In the genomic region with DNA sequence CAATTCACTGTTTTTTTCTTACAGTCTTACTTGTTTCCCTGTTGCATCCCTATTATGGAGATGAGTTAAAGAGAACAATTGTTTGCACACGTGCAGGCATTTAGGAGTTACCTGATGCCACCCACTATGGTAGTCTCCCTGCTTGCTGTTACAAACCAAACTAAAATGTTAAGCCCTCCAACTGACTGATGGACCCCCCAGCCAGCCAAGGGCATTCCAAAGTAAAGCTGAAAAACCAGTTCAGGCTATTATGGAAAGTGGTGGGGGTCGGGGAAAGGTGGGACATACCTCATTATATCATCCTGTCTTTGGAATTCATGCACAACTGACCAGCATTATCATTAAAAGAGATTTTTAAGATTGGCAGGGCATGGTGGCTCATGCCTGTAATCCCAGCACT, we compare ENCODE assay signal across 13 cellular contexts. TPM values are rescaled to one million over a fixed set of nuclear protein-coding genes. Genes with fewer than 3 reads are reported as not detected.
A peak's percentile ranks its signal among the peaks of the same experiment; 100 is the strongest.
DNase-seq lines count a peak whose midpoint lies in the region; ATAC-seq, FAIRE-seq and TF ChIP-seq lines count a peak whose summit lies in the region.
"Had no signal": no experiment of that assay in that cellular context is flagged by ENCODE, and none has a peak within 500 bp of the region (broad histone marks: within the 10 kb centered on the region; RNA-seq: fewer than 3 reads in every experiment).

No MANE protein-coding gene starts in this region.

- no peaks in the 10 kb centered on the region for H3F3A ChIP-seq in GM23338 (replicated peaks; ENCODE audit: low read depth)

- in situ Hi-C loops in K562 (cut with MboI) = no loop called here

- no peaks in the 10 kb centered on the region for H3K4me1 ChIP-seq in GM23338 (ENCODE audit: insufficient read depth)
- peaks cover 0 to 4% of the 10 kb centered on the region in 2 experiments; a peak in 2 of 5 replicates for H3K4me1 ChIP-seq in K562 (replicated peaks in 1 of 2; ENCODE audit: control insufficient read depth in 2 of 2, insufficient read depth in 2 of 2, low read length in 2 of 2)
- no peaks in the 10 kb centered on the region for H3K4me1 ChIP-seq in mesendoderm (ENCODE audit: control insufficient read depth, low read depth, low read length)

- TF ChIP-seq POLR2A in K562 (conservative IDR thresholded peaks at IDR 0.05) = no peak

- no peak overlapping the region for H2AK5ac ChIP-seq in mesendoderm (ENCODE audit: low read length)

- no peak overlapping the region for H3K18ac ChIP-seq in mesendoderm (ENCODE audit: low read length)

- no peak overlapping the region for H3K23ac ChIP-seq in mesendoderm (ENCODE audit: low read length)

- no peaks in the 10 kb centered on the region for H3K9me3 ChIP-seq in K562 (replicated peaks; ENCODE audit: control insufficient read depth, insufficient read depth, low read depth, low read length)

- no peak overlapping the region for H3K4me2 ChIP-seq in GM23338
- H3K4me2 ChIP-seq in K562 (ENCODE audit: insufficient read depth, low read length) = no peak overlapping the region
- no peak overlapping the region for H3K4me2 ChIP-seq in mesendoderm (ENCODE audit: low read length)
- H3K4me2 ChIP-seq: BLaER1 treated with 17β-estradiol and CSF1 and Interleukin-3, amounts not matched to agents 10 nM and 100 nM had no signal

- no peaks in the 10 kb centered on the region for H3K79me1 ChIP-seq in mesendoderm (ENCODE audit: low read length)

- H3K36me3 Mint-ChIP-seq in GM23338 (ENCODE audit: low read depth) = no peaks in the 10 kb centered on the region
- H3K36me3 Mint-ChIP-seq: CD4-positive, CD25-positive, alpha-beta regulatory T cell had no signal

- H3K9me3 Mint-ChIP-seq in GM23338 = no peaks in the 10 kb centered on the region

- ATAC-seq in GM23338 (peak; percentile 70), K562 (no peak)
- ATAC-seq: HepG2 had no signal

- H3K36me3 ChIP-seq in GM23338 (ENCODE audit: insufficient read depth) (no peaks in the 10 kb centered on the region), K562 (ENCODE audit: control insufficient read depth, insufficient read depth, low read length) (no peaks in the 10 kb centered on the region), mesendoderm (ENCODE audit: control insufficient read depth, insufficient read depth, low read length) (no peaks in the 10 kb centered on the region)
- H3K36me3 ChIP-seq: BLaER1 treated with 17β-estradiol and CSF1 and Interleukin-3, amounts not matched to agents 10 nM and 100 nM had no signal

- H3K27ac ChIP-seq in GM23338 (ENCODE audit: low read depth) = no peak overlapping the region
- H3K27ac ChIP-seq in K562 (ENCODE audit: extremely low read depth, low read depth, low read length) = no peak overlapping the region
- H3K27ac ChIP-seq in mesendoderm (ENCODE audit: low read depth, low read length) = no peak overlapping the region
- H3K27ac ChIP-seq: BLaER1 treated with 17β-estradiol and CSF1 and Interleukin-3, amounts not matched to agents 10 nM and 100 nM had no signal

- H3K4me3 ChIP-seq in GM23338 = no peak overlapping the region
- no peak overlapping the region for H3K4me3 ChIP-seq in K562
- no peak overlapping the region for H3K4me3 ChIP-seq in mesendoderm (ENCODE audit: low read length)
- H3K4me3 ChIP-seq: BLaER1 treated with 17β-estradiol and CSF1 and Interleukin-3, amounts not matched to agents 10 nM and 100 nM had no signal

- H4K8ac ChIP-seq in mesendoderm (ENCODE audit: low read depth, low read length) = no peak overlapping the region

- no peak for FAIRE-seq in K562 (lab: Jason Lieb, UNC)
- FAIRE-seq: HepG2, HTR-8/SVneo had no signal

- H3K9me2 ChIP-seq in GM23338 (ENCODE audit: insufficient read depth) = no peaks in the 10 kb centered on the region

- no peak for TF ChIP-seq EP300 in K562 (IDR thresholded peaks at IDR 0.05; ENCODE audit: low read length)

- peaks cover 7% of the 10 kb centered on the region; the same call in 2 of the 3 replicates for H3K4me1 Mint-ChIP-seq in GM23338
- H3K4me1 Mint-ChIP-seq: CD4-positive, CD25-positive, alpha-beta regulatory T cell had no signal

- no peak overlapping the region for H3K9ac ChIP-seq in K562 (ENCODE audit: insufficient read depth in 1 of 2, low read depth in 2 of 2, low read length in 2 of 2)
- no peak overlapping the region for H3K9ac ChIP-seq in mesendoderm (ENCODE audit: low read length)
- H3K9ac ChIP-seq: BLaER1 treated with 17β-estradiol and CSF1 and Interleukin-3, amounts not matched to agents 10 nM and 100 nM had no signal

- H2BK120ac ChIP-seq in mesendoderm (ENCODE audit: low read depth, low read length) = no peak overlapping the region

- H2BK15ac ChIP-seq in mesendoderm (replicated peaks; ENCODE audit: low read depth) = no peak overlapping the region

- peak; percentile 27 for DNase-seq in NCI-H510A treated with DMSO at 0.1 percent for 48 hours (lab: John Stamatoyannopoulos, UW)
- no peak for DNase-seq in NCI-H510A (lab: John Stamatoyannopoulos, UW)
- DNase-seq in GM23338 (ENCODE audit: low spot score) = peak; percentile 61
- no peak for DNase-seq in K562 (ENCODE audit: extremely low read depth in 1 of 4, low spot score in 3 of 4)
- DNase-seq in mesendoderm = peak; percentile 31
- no peak for DNase-seq in amniotic stem cell (lab: John Stamatoyannopoulos, UW)
- no peak for DNase-seq in AG08396 (ENCODE audit: low spot score)
- DNase-seq: 8988T; CD4-positive, CD25-positive, alpha-beta regulatory T cell; H9 had no signal

- POLR2A ChIA-PET in K562 (lab: Yijun Ruan, JAX) = interaction anchor here (0.9 to 10.7 kb wide), 8 partner anchors 8 to 122 kb away, joined by 3 to 83 read pairs (median 4); partner anchors contain the start of genes GNAZ and RAB36

- H3K79me2 ChIP-seq in GM23338 (replicated peaks; ENCODE audit: insufficient read depth) (no peaks in the 10 kb centered on the region), K562 (ENCODE audit: control insufficient read depth, insufficient read depth, low read length) (no peaks in the 10 kb centered on the region), mesendoderm (ENCODE audit: control insufficient read depth, insufficient read depth, low read length) (no peaks in the 10 kb centered on the region)

- intact Hi-C loops in K562 (cut with micrococcal nuclease) = no loop called here

- BruUV-seq in K562 (replicated peaks; lab: Mats Ljungman, UMichigan) = no TSS peak

- CTCF ChIA-PET in K562 (lab: Yijun Ruan, JAX; ENCODE audit: low intra/inter-chr PET ratio) = no interaction called here

- H2BK5ac ChIP-seq in mesendoderm (ENCODE audit: low read length) = no peak overlapping the region

- H2AFZ ChIP-seq in GM23338 = no peak overlapping the region
- no peak overlapping the region for H2AFZ ChIP-seq in K562 (ENCODE audit: low read depth, low read length)

- no peak for TF ChIP-seq CTCF in GM23338 (conservative IDR thresholded peaks at IDR 0.05; ENCODE audit: low read depth in 2 of 2)
- TF ChIP-seq CTCF in K562 (IDR thresholded peaks at IDR 0.05 in 2 of 3, conservative IDR thresholded peaks at IDR 0.05 in 1 of 3; ENCODE audit: insufficient read depth in 2 of 3, low read depth in 1 of 3, low read length in 3 of 3) = no peak

- H3K4ac ChIP-seq in mesendoderm (ENCODE audit: low read depth, low read length) = no peak overlapping the region

- WGBS in K562 (ENCODE audit: insufficient coverage, low coverage, missing lambda C conversion rate) = 0% methylated on average over 2 of the region's 2 CpGs
- WGBS in mesendoderm (ENCODE audit: extremely low coverage, insufficient coverage, low lambda C conversion rate) = no CpG with 5 or more reads among the region's 2 CpGs

- H4K20me1 ChIP-seq in GM23338 (replicated peaks; ENCODE audit: insufficient read depth) = no peaks in the 10 kb centered on the region; the same call in 1 of the 2 replicates
- H4K20me1 ChIP-seq in K562 (replicated peaks; ENCODE audit: control insufficient read depth, insufficient read depth, low read length) = no peaks in the 10 kb centered on the region
- H4K20me1 ChIP-seq: BLaER1 treated with 17β-estradiol and CSF1 and Interleukin-3, amounts not matched to agents 10 nM and 100 nM had no signal

- TF ChIP-seq RAD21 in K562 (CRISPR knock-in tag; conservative IDR thresholded peaks at IDR 0.05 in 1 of 2, IDR thresholded peaks at IDR 0.05 in 1 of 2) = no peak

- no peak overlapping the region for H3K27ac Mint-ChIP-seq in GM23338
- H3K27ac Mint-ChIP-seq: CD4-positive, CD25-positive, alpha-beta regulatory T cell had no signal

- no peak overlapping the region for H3K56ac ChIP-seq in mesendoderm (ENCODE audit: low read length)

- no peak overlapping the region for H4K5ac ChIP-seq in mesendoderm (ENCODE audit: low read length)

- no peak overlapping the region for H3K4me3 Mint-ChIP-seq in GM23338
- H3K4me3 Mint-ChIP-seq: CD4-positive, CD25-positive, alpha-beta regulatory T cell; H9 had no signal

- no peaks in the 10 kb centered on the region for H3K9me1 ChIP-seq in K562 (ENCODE audit: control insufficient read depth, insufficient read depth, low read length)

- H3K27me3 ChIP-seq in GM23338 (ENCODE audit: insufficient read depth) (peaks cover 6% of the 10 kb centered on the region), K562 (ENCODE audit: control insufficient read depth in 2 of 2, insufficient read depth in 2 of 2, low read length in 2 of 2) (peaks cover 16 to 26% of the 10 kb centered on the region in 2 experiments), mesendoderm (ENCODE audit: insufficient read depth, low read length, poor library complexity) (no peaks in the 10 kb centered on the region)
- H3K27me3 ChIP-seq: BLaER1 treated with 17β-estradiol and CSF1 and Interleukin-3, amounts not matched to agents 10 nM and 100 nM had no signal

- H3K27me3 Mint-ChIP-seq in GM23338 (ENCODE audit: insufficient read depth, low read depth, poor library complexity) = peaks cover 5% of the 10 kb centered on the region

RNA-seq across cellular contexts. Expression of gene GNAZ, which starts 47.0 kb away (rescaled TPM):
- 9.9 and 11.1 TPM in 2 replicates for total RNA-seq in GM23338 (2014; rRNA removed; shearing (Covaris generic))
- polyA plus RNA-seq in GM23338 (2016; fragmentation: Nextera tagmentation; extraction: Ambion mirVana) (2.9 TPM in 2 replicates), K562 (2011; rRNA removed) (0.13 and 0.22 TPM in 2 replicates), K562 (2014; fragmentation: Illumina TruSeq; extraction: Trizol) (0.12 and 0.13 TPM in 2 replicates), K562 (2014; fragmentation: Nextera tagmentation; extraction: Ambion mirVana) (not detected), K562 (2014; rRNA removed) (0.18 TPM in 1 of 2 replicates, not detected in the other)
- total RNA-seq in K562 (2011; cell fraction: chromatin; rRNA removed; ENCODE audit: low replicate concordance) = 0.79 and 1.2 TPM in 2 replicates
- 0.50 and 0.79 TPM in 2 replicates for total RNA-seq in K562 (2011; cell fraction: nucleolus; rRNA removed)
- 0.29 and 0.46 TPM in 2 replicates for total RNA-seq in K562 (2011; cell fraction: nucleoplasm; rRNA removed)
- total RNA-seq in K562 (2014; rRNA removed) (0.14 and 0.24 TPM in 2 replicates), K562 (2014; rRNA removed; fragmentation: Illumina TruSeq; extraction: Trizol) (0.04 and 0.10 TPM in 2 replicates), K562 (2015; rRNA removed; fragmentation: Illumina TruSeq; extraction: Trizol) (0.04 and 0.11 TPM in 2 replicates), K562 (2021) (0.22 and 0.74 TPM in 2 replicates)
- polyA plus RNA-seq in K562 (2011; cell fraction: cytosol; rRNA removed) = 0.15 and 0.31 TPM in 2 replicates
- 0.35 and 0.60 TPM in 2 replicates for polyA plus RNA-seq in K562 (2011; cell fraction: nucleus; rRNA removed)
- polyA plus RNA-seq in K562 (2012) = 0.14 and 0.26 TPM in 2 replicates
- 0.21 and 0.32 TPM in 2 replicates for polyA minus RNA-seq in K562 (2011; rRNA and poly(A)+ RNA removed)
- polyA minus RNA-seq in K562 (2011; cell fraction: cytosol; rRNA and poly(A)+ RNA removed) = 0.57 TPM in 1 of 2 replicates, not detected in the other
- 0.40 and 0.67 TPM in 2 replicates for polyA minus RNA-seq in K562 (2011; cell fraction: nucleus; rRNA and poly(A)+ RNA removed)
- polyA plus RNA-seq in mesendoderm (2013, experiment 1 of 2) = 4.0 TPM
- polyA plus RNA-seq in mesendoderm (2013, experiment 2 of 2) = 3.9 TPM

Comparison
In these comparisons a context has a peak if more than half of its experiments do, and no peak if none do; other contexts are left out.
1. DNase-seq: peak in NCI-H510A treated with DMSO at 0.1 percent for 48 hours (single experiment), GM23338 (single experiment) and mesendoderm (single experiment); none in NCI-H510A (single experiment), K562 (0 of 4), amniotic stem cell (single experiment) and AG08396 (single experiment).